ENCODE assay signal across 1 cellular context in the genomic region with DNA sequence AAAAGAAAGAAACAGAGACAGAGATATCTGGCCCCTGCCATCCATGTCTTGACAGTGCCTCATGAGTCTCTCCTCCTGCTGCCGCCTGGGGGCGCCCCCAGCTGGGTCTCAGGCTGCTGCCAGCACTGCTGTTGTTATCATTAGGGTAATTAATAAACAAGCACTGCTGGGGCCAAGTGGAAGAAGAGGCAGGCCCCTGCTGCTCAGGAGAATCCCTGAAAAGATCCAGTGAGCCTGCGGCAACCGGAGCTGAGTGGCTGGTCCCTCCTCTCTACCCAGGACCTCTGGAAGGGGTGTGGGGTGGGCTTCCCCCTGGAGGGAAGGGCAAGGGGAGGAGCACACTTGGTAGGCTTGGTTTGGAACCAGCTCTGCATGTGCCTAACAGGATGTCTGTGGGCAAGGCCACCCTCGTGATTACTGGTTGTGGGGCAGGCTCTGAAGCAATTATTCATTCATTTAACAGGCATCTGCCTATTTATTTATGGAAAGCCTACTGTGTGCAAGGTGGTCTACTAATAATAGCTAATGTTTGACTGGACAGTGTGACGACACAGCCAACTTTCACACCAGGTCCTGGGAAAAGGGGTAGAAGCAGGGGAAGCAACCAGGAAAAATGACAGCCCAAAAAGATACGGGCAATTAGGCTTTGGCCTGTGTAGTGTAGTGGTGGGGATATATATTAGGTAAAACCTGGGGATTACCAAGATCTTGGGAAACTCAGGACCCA.
TF ChIP-seq lines count a peak whose summit lies in the region.

No MANE protein-coding gene starts in this region.

TF ChIP-seq in HepG2, 621 proteins besides CTCF, POLR2A, EP300 and RAD21 (continued from another document and continues in another):
- TF ChIP-seq, protein P1, sequence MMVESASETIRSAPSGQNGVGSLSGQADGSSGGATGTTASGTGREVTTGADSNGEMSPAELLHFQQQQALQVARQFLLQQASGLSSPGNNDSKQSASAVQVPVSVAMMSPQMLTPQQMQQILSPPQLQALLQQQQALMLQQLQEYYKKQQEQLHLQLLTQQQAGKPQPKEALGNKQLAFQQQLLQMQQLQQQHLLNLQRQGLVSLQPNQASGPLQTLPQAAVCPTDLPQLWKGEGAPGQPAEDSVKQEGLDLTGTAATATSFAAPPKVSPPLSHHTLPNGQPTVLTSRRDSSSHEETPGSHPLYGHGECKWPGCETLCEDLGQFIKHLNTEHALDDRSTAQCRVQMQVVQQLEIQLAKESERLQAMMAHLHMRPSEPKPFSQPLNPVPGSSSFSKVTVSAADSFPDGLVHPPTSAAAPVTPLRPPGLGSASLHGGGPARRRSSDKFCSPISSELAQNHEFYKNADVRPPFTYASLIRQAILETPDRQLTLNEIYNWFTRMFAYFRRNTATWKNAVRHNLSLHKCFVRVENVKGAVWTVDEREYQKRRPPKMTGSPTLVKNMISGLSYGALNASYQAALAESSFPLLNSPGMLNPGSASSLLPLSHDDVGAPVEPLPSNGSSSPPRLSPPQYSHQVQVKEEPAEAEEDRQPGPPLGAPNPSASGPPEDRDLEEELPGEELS (CRISPR knock-in tag; IDR thresholded peaks at IDR 0.05), result peak; percentile 72
- TF ChIP-seq SRSF9 (IDR thresholded peaks at IDR 0.05; ENCODE audit: borderline replicate concordance, insufficient read depth, low read depth, low read length, poor library complexity, severe bottlenecking) (no peak), SOX6 (IDR thresholded peaks at IDR 0.05) (no peak), SOX6 (CRISPR knock-in tag; IDR thresholded peaks at IDR 0.05) (0 out of 2 replicates have a peak, but pooled peaks have one; percentile 11), ZNF674 (CRISPR knock-in tag; IDR thresholded peaks at IDR 0.05; ENCODE audit: low read depth) (no peak), ZFP37 (CRISPR knock-in tag; IDR thresholded peaks at IDR 0.05; ENCODE audit: borderline replicate concordance) (no peak), ATF7 (IDR thresholded peaks at IDR 0.05) (no peak), ATF7 (CRISPR knock-in tag; IDR thresholded peaks at IDR 0.05) (no peak), ZNF777 (CRISPR knock-in tag; IDR thresholded peaks at IDR 0.05) (no peak), ZMYM2 (CRISPR knock-in tag; IDR thresholded peaks at IDR 0.05) (no peak), ZNF746 (CRISPR knock-in tag; IDR thresholded peaks at IDR 0.05) (no peak), ZNF556 (CRISPR knock-in tag; IDR thresholded peaks at IDR 0.05; ENCODE audit: borderline replicate concordance) (no peak), AGO1 (IDR thresholded peaks at IDR 0.05; ENCODE audit: low read depth, low read length, poor library complexity, severe bottlenecking) (no peak), ZNF607 (CRISPR knock-in tag; IDR thresholded peaks at IDR 0.05; ENCODE audit: borderline replicate concordance) (no peak), KAT8 (CRISPR knock-in tag; IDR thresholded peaks at IDR 0.05) (no peak), TBX2 (CRISPR knock-in tag; IDR thresholded peaks at IDR 0.05; ENCODE audit: borderline replicate concordance) (peak; percentile 60), CEBPG (CRISPR knock-in tag; IDR thresholded peaks at IDR 0.05) (no peak), YEATS4 (CRISPR knock-in tag; IDR thresholded peaks at IDR 0.05; ENCODE audit: borderline replicate concordance) (no peak), KLF15 (CRISPR knock-in tag; IDR thresholded peaks at IDR 0.05; ENCODE audit: borderline replicate concordance) (no peak), MBNL3 (CRISPR knock-in tag; conservative IDR thresholded peaks at IDR 0.05) (no peak), TAF15 (IDR thresholded peaks at IDR 0.05; ENCODE audit: low read depth, low read length, poor library complexity, severe bottlenecking) (no peak), ISX (CRISPR knock-in tag; conservative IDR thresholded peaks at IDR 0.05) (no peak), MAFK (conservative IDR thresholded peaks at IDR 0.05 in 1 of 2, IDR thresholded peaks at IDR 0.05 in 1 of 2; ENCODE audit: low read length in 2 of 2) (no peak), ZNF788 (CRISPR knock-in tag; IDR thresholded peaks at IDR 0.05; ENCODE audit: borderline replicate concordance) (0 out of 2 replicates have a peak, but pooled peaks have one; percentile 28), NONO (IDR thresholded peaks at IDR 0.05) (no peak), NONO (CRISPR knock-in tag; conservative IDR thresholded peaks at IDR 0.05) (no peak), ZKSCAN1 (IDR thresholded peaks at IDR 0.05; ENCODE audit: low read length) (peak; percentile 47; the same call in 1 of the 2 replicates), NR2F6 (IDR thresholded peaks at IDR 0.05) (no peak), NR2F6 (CRISPR knock-in tag; IDR thresholded peaks at IDR 0.05) (no peak), FOXK2 (IDR thresholded peaks at IDR 0.05) (no peak), ZFP36L2 (CRISPR knock-in tag; IDR thresholded peaks at IDR 0.05) (no peak), MIXL1 (CRISPR knock-in tag; IDR thresholded peaks at IDR 0.05) (peak; percentile 73), FOXP1 (IDR thresholded peaks at IDR 0.05) (no peak; the same call in 1 of the 2 replicates), FOXP1 (CRISPR knock-in tag; IDR thresholded peaks at IDR 0.05) (peak; percentile 80), TBP (CRISPR knock-in tag; IDR thresholded peaks at IDR 0.05) (no peak), MAZ (IDR thresholded peaks at IDR 0.05; ENCODE audit: borderline replicate concordance, low read depth, low read length) (no peak), MAZ (CRISPR knock-in tag; IDR thresholded peaks at IDR 0.05; ENCODE audit: low read depth) (peak; percentile 20; the same call in 1 of the 2 replicates), ZSCAN31 (CRISPR knock-in tag; IDR thresholded peaks at IDR 0.05; ENCODE audit: low read depth) (no peak), STAG1 (CRISPR knock-in tag; IDR thresholded peaks at IDR 0.05) (peak; percentile 83), ISL2 (CRISPR knock-in tag; IDR thresholded peaks at IDR 0.05) (no peak), U2AF1 (optimal IDR thresholded peaks at IDR 0.05; ENCODE audit: low read depth, low read length) (no peak), NFE2L2 (IDR thresholded peaks at IDR 0.05; ENCODE audit: low read length) (no peak), ZNF446 (CRISPR knock-in tag; IDR thresholded peaks at IDR 0.05) (no peak), TOE1 (CRISPR knock-in tag; IDR thresholded peaks at IDR 0.05) (no peak)
- TF ChIP-seq, protein P2, sequence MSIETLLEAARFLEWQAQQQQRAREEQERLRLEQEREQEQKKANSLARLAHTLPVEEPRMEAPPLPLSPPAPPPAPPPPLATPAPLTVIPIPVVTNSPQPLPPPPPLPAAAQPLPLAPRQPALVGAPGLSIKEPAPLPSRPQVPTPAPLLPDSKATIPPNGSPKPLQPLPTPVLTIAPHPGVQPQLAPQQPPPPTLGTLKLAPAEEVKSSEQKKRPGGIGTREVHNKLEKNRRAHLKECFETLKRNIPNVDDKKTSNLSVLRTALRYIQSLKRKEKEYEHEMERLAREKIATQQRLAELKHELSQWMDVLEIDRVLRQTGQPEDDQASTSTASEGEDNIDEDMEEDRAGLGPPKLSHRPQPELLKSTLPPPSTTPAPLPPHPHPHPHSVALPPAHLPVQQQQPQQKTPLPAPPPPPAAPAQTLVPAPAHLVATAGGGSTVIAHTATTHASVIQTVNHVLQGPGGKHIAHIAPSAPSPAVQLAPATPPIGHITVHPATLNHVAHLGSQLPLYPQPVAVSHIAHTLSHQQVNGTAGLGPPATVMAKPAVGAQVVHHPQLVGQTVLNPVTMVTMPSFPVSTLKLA (IDR thresholded peaks at IDR 0.05), result no peak
- TF ChIP-seq, protein P3, sequence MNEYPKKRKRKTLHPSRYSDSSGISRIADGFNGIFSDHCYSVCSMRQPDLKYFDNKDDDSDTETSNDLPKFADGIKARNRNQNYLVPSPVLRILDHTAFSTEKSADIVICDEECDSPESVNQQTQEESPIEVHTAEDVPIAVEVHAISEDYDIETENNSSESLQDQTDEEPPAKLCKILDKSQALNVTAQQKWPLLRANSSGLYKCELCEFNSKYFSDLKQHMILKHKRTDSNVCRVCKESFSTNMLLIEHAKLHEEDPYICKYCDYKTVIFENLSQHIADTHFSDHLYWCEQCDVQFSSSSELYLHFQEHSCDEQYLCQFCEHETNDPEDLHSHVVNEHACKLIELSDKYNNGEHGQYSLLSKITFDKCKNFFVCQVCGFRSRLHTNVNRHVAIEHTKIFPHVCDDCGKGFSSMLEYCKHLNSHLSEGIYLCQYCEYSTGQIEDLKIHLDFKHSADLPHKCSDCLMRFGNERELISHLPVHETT (CRISPR knock-in tag; conservative IDR thresholded peaks at IDR 0.05), result no peak
- TF ChIP-seq, protein P4, sequence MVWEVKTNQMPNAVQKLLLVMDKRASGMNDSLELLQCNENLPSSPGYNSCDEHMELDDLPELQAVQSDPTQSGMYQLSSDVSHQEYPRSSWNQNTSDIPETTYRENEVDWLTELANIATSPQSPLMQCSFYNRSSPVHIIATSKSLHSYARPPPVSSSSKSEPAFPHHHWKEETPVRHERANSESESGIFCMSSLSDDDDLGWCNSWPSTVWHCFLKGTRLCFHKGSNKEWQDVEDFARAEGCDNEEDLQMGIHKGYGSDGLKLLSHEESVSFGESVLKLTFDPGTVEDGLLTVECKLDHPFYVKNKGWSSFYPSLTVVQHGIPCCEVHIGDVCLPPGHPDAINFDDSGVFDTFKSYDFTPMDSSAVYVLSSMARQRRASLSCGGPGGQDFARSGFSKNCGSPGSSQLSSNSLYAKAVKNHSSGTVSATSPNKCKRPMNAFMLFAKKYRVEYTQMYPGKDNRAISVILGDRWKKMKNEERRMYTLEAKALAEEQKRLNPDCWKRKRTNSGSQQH (CRISPR knock-in tag; IDR thresholded peaks at IDR 0.05; ENCODE audit: low read depth), result no peak
- TF ChIP-seq, protein P5, sequence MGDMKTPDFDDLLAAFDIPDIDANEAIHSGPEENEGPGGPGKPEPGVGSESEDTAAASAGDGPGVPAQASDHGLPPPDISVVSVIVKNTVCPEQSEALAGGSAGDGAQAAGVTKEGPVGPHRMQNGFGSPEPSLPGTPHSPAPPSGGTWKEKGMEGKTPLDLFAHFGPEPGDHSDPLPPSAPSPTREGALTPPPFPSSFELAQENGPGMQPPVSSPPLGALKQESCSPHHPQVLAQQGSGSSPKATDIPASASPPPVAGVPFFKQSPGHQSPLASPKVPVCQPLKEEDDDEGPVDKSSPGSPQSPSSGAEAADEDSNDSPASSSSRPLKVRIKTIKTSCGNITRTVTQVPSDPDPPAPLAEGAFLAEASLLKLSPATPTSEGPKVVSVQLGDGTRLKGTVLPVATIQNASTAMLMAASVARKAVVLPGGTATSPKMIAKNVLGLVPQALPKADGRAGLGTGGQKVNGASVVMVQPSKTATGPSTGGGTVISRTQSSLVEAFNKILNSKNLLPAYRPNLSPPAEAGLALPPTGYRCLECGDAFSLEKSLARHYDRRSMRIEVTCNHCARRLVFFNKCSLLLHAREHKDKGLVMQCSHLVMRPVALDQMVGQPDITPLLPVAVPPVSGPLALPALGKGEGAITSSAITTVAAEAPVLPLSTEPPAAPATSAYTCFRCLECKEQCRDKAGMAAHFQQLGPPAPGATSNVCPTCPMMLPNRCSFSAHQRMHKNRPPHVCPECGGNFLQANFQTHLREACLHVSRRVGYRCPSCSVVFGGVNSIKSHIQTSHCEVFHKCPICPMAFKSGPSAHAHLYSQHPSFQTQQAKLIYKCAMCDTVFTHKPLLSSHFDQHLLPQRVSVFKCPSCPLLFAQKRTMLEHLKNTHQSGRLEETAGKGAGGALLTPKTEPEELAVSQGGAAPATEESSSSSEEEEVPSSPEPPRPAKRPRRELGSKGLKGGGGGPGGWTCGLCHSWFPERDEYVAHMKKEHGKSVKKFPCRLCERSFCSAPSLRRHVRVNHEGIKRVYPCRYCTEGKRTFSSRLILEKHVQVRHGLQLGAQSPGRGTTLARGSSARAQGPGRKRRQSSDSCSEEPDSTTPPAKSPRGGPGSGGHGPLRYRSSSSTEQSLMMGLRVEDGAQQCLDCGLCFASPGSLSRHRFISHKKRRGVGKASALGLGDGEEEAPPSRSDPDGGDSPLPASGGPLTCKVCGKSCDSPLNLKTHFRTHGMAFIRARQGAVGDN (CRISPR knock-in tag; IDR thresholded peaks at IDR 0.05), result peak; percentile 47
- TF ChIP-seq, protein P6, sequence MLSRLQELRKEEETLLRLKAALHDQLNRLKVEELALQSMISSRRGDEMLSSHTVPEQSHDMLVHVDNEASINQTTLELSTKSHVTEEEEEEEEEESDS (CRISPR knock-in tag; IDR thresholded peaks at IDR 0.05; ENCODE audit: borderline replicate concordance), result peak; percentile 45; the same call in 1 of the 2 replicates
- TF ChIP-seq, protein P7, sequence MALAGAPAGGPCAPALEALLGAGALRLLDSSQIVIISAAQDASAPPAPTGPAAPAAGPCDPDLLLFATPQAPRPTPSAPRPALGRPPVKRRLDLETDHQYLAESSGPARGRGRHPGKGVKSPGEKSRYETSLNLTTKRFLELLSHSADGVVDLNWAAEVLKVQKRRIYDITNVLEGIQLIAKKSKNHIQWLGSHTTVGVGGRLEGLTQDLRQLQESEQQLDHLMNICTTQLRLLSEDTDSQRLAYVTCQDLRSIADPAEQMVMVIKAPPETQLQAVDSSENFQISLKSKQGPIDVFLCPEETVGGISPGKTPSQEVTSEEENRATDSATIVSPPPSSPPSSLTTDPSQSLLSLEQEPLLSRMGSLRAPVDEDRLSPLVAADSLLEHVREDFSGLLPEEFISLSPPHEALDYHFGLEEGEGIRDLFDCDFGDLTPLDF (CRISPR knock-in tag; IDR thresholded peaks at IDR 0.05), result no peak
- TF ChIP-seq, protein P8, sequence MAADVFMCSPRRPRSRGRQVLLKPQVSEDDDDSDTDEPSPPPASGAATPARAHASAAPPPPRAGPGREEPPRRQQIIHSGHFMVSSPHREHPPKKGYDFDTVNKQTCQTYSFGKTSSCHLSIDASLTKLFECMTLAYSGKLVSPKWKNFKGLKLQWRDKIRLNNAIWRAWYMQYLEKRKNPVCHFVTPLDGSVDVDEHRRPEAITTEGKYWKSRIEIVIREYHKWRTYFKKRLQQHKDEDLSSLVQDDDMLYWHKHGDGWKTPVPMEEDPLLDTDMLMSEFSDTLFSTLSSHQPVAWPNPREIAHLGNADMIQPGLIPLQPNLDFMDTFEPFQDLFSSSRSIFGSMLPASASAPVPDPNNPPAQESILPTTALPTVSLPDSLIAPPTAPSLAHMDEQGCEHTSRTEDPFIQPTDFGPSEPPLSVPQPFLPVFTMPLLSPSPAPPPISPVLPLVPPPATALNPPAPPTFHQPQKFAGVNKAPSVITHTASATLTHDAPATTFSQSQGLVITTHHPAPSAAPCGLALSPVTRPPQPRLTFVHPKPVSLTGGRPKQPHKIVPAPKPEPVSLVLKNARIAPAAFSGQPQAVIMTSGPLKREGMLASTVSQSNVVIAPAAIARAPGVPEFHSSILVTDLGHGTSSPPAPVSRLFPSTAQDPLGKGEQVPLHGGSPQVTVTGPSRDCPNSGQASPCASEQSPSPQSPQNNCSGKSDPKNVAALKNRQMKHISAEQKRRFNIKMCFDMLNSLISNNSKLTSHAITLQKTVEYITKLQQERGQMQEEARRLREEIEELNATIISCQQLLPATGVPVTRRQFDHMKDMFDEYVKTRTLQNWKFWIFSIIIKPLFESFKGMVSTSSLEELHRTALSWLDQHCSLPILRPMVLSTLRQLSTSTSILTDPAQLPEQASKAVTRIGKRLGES (CRISPR knock-in tag; IDR thresholded peaks at IDR 0.05; ENCODE audit: borderline replicate concordance), result no peak
- TF ChIP-seq, protein P9, sequence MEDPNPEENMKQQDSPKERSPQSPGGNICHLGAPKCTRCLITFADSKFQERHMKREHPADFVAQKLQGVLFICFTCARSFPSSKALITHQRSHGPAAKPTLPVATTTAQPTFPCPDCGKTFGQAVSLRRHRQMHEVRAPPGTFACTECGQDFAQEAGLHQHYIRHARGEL (CRISPR knock-in tag; IDR thresholded peaks at IDR 0.05), result no peak
